Comparison of ENCODE assay signal across 1 cellular context in genomic region chr20:64101731-64102621, GRCh38.
A peak's percentile ranks its signal among the peaks of the same experiment; 100 is the strongest.
TF ChIP-seq lines count a peak whose summit lies in the region.

No MANE protein-coding gene starts in this region.

TF ChIP-seq in HepG2, 621 proteins besides CTCF, POLR2A, EP300 and RAD21 (continued from another document and continues in another):
- TF ChIP-seq ZHX1 (CRISPR knock-in tag; IDR thresholded peaks at IDR 0.05; ENCODE audit: low read depth) (no peak), ZNF331 (CRISPR knock-in tag; IDR thresholded peaks at IDR 0.05) (no peak), HNF1B (CRISPR knock-in tag; IDR thresholded peaks at IDR 0.05) (peak; percentile 44; the same call in 1 of the 2 replicates), CCAR2 (optimal IDR thresholded peaks at IDR 0.05; ENCODE audit: low read depth, low read length) (no peak), MAFF (IDR thresholded peaks at IDR 0.05; ENCODE audit: low read depth, low read length) (no peak), TBX2 (CRISPR knock-in tag; IDR thresholded peaks at IDR 0.05; ENCODE audit: borderline replicate concordance) (no peak; the same call in 1 of the 2 replicates), RBAK (CRISPR knock-in tag; IDR thresholded peaks at IDR 0.05) (no peak), SALL2 (CRISPR knock-in tag; IDR thresholded peaks at IDR 0.05) (no peak), PRMT3 (CRISPR knock-in tag; IDR thresholded peaks at IDR 0.05; ENCODE audit: borderline replicate concordance, low read depth) (no peak), ZNF3 (CRISPR knock-in tag; IDR thresholded peaks at IDR 0.05) (no peak), ZFX (CRISPR knock-in tag; IDR thresholded peaks at IDR 0.05; ENCODE audit: low read depth) (peak; percentile 55; the same call in 1 of the 2 replicates), ZNF101 (CRISPR knock-in tag; IDR thresholded peaks at IDR 0.05; ENCODE audit: borderline replicate concordance, low read depth) (no peak), RORA (CRISPR knock-in tag; IDR thresholded peaks at IDR 0.05) (no peak), ESRRA (CRISPR knock-in tag; IDR thresholded peaks at IDR 0.05; ENCODE audit: low read depth) (no peak), KIAA2018 (CRISPR knock-in tag; IDR thresholded peaks at IDR 0.05; ENCODE audit: borderline replicate concordance) (no peak), ZNF501 (CRISPR knock-in tag; IDR thresholded peaks at IDR 0.05) (no peak), REXO4 (CRISPR knock-in tag; IDR thresholded peaks at IDR 0.05; ENCODE audit: borderline replicate concordance) (no peak), ELF4 (CRISPR knock-in tag; IDR thresholded peaks at IDR 0.05; ENCODE audit: borderline replicate concordance) (no peak), PPARG (CRISPR knock-in tag; conservative IDR thresholded peaks at IDR 0.05) (no peak), CBX2 (IDR thresholded peaks at IDR 0.05; ENCODE audit: low read depth, low read length) (no peak), CBX2 (CRISPR knock-in tag; IDR thresholded peaks at IDR 0.05; ENCODE audit: low read depth) (no peak), ZBTB7B (CRISPR knock-in tag; IDR thresholded peaks at IDR 0.05) (peak; percentile 88; the same call in 1 of the 2 replicates), ZNF430 (CRISPR knock-in tag; IDR thresholded peaks at IDR 0.05) (peak; percentile 56; the same call in 1 of the 2 replicates), TSC22D2 (CRISPR knock-in tag; IDR thresholded peaks at IDR 0.05; ENCODE audit: borderline replicate concordance) (no peak), ZNF512 (CRISPR knock-in tag; IDR thresholded peaks at IDR 0.05) (no peak)
- TF ChIP-seq, protein P1, sequence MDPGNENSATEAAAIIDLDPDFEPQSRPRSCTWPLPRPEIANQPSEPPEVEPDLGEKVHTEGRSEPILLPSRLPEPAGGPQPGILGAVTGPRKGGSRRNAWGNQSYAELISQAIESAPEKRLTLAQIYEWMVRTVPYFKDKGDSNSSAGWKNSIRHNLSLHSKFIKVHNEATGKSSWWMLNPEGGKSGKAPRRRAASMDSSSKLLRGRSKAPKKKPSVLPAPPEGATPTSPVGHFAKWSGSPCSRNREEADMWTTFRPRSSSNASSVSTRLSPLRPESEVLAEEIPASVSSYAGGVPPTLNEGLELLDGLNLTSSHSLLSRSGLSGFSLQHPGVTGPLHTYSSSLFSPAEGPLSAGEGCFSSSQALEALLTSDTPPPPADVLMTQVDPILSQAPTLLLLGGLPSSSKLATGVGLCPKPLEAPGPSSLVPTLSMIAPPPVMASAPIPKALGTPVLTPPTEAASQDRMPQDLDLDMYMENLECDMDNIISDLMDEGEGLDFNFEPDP (CRISPR knock-in tag; conservative IDR thresholded peaks at IDR 0.05), result no peak
- TF ChIP-seq, protein P2, sequence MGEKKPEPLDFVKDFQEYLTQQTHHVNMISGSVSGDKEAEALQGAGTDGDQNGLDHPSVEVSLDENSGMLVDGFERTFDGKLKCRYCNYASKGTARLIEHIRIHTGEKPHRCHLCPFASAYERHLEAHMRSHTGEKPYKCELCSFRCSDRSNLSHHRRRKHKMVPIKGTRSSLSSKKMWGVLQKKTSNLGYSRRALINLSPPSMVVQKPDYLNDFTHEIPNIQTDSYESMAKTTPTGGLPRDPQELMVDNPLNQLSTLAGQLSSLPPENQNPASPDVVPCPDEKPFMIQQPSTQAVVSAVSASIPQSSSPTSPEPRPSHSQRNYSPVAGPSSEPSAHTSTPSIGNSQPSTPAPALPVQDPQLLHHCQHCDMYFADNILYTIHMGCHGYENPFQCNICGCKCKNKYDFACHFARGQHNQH (CRISPR knock-in tag; IDR thresholded peaks at IDR 0.05), result peak; percentile 29; the same call in 1 of the 2 replicates
- TF ChIP-seq, protein P3, sequence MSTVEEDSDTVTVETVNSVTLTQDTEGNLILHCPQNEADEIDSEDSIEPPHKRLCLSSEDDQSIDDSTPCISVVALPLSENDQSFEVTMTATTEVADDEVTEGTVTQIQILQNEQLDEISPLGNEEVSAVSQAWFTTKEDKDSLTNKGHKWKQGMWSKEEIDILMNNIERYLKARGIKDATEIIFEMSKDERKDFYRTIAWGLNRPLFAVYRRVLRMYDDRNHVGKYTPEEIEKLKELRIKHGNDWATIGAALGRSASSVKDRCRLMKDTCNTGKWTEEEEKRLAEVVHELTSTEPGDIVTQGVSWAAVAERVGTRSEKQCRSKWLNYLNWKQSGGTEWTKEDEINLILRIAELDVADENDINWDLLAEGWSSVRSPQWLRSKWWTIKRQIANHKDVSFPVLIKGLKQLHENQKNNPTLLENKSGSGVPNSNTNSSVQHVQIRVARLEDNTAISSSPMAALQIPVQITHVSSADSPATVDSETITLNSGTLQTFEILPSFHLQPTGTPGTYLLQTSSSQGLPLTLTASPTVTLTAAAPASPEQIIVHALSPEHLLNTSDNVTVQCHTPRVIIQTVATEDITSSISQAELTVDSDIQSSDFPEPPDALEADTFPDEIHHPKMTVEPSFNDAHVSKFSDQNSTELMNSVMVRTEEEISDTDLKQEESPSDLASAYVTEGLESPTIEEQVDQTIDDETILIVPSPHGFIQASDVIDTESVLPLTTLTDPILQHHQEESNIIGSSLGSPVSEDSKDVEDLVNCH (CRISPR knock-in tag; IDR thresholded peaks at IDR 0.05), result no peak
- TF ChIP-seq, protein P4, sequence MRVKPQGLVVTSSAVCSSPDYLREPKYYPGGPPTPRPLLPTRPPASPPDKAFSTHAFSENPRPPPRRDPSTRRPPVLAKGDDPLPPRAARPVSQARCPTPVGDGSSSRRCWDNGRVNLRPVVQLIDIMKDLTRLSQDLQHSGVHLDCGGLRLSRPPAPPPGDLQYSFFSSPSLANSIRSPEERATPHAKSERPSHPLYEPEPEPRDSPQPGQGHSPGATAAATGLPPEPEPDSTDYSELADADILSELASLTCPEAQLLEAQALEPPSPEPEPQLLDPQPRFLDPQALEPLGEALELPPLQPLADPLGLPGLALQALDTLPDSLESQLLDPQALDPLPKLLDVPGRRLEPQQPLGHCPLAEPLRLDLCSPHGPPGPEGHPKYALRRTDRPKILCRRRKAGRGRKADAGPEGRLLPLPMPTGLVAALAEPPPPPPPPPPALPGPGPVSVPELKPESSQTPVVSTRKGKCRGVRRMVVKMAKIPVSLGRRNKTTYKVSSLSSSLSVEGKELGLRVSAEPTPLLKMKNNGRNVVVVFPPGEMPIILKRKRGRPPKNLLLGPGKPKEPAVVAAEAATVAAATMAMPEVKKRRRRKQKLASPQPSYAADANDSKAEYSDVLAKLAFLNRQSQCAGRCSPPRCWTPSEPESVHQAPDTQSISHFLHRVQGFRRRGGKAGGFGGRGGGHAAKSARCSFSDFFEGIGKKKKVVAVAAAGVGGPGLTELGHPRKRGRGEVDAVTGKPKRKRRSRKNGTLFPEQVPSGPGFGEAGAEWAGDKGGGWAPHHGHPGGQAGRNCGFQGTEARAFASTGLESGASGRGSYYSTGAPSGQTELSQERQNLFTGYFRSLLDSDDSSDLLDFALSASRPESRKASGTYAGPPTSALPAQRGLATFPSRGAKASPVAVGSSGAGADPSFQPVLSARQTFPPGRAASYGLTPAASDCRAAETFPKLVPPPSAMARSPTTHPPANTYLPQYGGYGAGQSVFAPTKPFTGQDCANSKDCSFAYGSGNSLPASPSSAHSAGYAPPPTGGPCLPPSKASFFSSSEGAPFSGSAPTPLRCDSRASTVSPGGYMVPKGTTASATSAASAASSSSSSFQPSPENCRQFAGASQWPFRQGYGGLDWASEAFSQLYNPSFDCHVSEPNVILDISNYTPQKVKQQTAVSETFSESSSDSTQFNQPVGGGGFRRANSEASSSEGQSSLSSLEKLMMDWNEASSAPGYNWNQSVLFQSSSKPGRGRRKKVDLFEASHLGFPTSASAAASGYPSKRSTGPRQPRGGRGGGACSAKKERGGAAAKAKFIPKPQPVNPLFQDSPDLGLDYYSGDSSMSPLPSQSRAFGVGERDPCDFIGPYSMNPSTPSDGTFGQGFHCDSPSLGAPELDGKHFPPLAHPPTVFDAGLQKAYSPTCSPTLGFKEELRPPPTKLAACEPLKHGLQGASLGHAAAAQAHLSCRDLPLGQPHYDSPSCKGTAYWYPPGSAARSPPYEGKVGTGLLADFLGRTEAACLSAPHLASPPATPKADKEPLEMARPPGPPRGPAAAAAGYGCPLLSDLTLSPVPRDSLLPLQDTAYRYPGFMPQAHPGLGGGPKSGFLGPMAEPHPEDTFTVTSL (CRISPR knock-in tag; IDR thresholded peaks at IDR 0.05; ENCODE audit: borderline replicate concordance), result no peak
